In genomic region chr20:44354979-44355502, GRCh38 we compare ENCODE assay signal across 1 cellular context.
TF ChIP-seq lines count a peak whose summit lies in the region.

No MANE protein-coding gene starts in this region.

TF ChIP-seq in HepG2, 621 proteins besides CTCF, POLR2A, EP300 and RAD21 (continued from another document and continues in another):
- TF ChIP-seq SIX4 (CRISPR knock-in tag; IDR thresholded peaks at IDR 0.05) (no peak), CSRNP1 (CRISPR knock-in tag; IDR thresholded peaks at IDR 0.05) (no peak), ZNF670 (CRISPR knock-in tag; IDR thresholded peaks at IDR 0.05; ENCODE audit: borderline replicate concordance) (no peak), ZNF12 (CRISPR knock-in tag; IDR thresholded peaks at IDR 0.05) (no peak), THYN1 (CRISPR knock-in tag; IDR thresholded peaks at IDR 0.05; ENCODE audit: borderline replicate concordance, low read depth) (no peak), ZNF501 (CRISPR knock-in tag; IDR thresholded peaks at IDR 0.05) (no peak), ZNF543 (CRISPR knock-in tag; IDR thresholded peaks at IDR 0.05) (no peak), TCF7 (IDR thresholded peaks at IDR 0.05; ENCODE audit: low read depth) (no peak), ZNF138 (CRISPR knock-in tag; IDR thresholded peaks at IDR 0.05; ENCODE audit: low read depth) (no peak), ZNF619 (CRISPR knock-in tag; IDR thresholded peaks at IDR 0.05) (no peak), PCBP2 (optimal IDR thresholded peaks at IDR 0.05; ENCODE audit: low read depth, low read length, poor library complexity, severe bottlenecking) (no peak), KAT7 (CRISPR knock-in tag; IDR thresholded peaks at IDR 0.05; ENCODE audit: borderline replicate concordance) (no peak), WIZ (CRISPR knock-in tag; IDR thresholded peaks at IDR 0.05) (no peak), ZNF713 (CRISPR knock-in tag; IDR thresholded peaks at IDR 0.05) (no peak), MEIS1 (CRISPR knock-in tag; IDR thresholded peaks at IDR 0.05; ENCODE audit: borderline replicate concordance) (no peak), NR3C1 (CRISPR knock-in tag; IDR thresholded peaks at IDR 0.05) (no peak), MTERF4 (CRISPR knock-in tag; IDR thresholded peaks at IDR 0.05) (no peak), SAFB2 (CRISPR knock-in tag; IDR thresholded peaks at IDR 0.05; ENCODE audit: borderline replicate concordance, low read depth) (no peak), PAXIP1 (CRISPR knock-in tag; conservative IDR thresholded peaks at IDR 0.05) (no peak), HNRNPLL (IDR thresholded peaks at IDR 0.05; ENCODE audit: low read depth, low read length, poor library complexity, severe bottlenecking) (no peak), ELK4 (CRISPR knock-in tag; IDR thresholded peaks at IDR 0.05; ENCODE audit: borderline replicate concordance) (no peak), KAT8 (CRISPR knock-in tag; IDR thresholded peaks at IDR 0.05) (no peak), NR2F2 (IDR thresholded peaks at IDR 0.05; ENCODE audit: borderline replicate concordance, low read depth) (no peak), FOXC1 (CRISPR knock-in tag; IDR thresholded peaks at IDR 0.05; ENCODE audit: borderline replicate concordance) (0 out of 2 replicates have a peak, but pooled peaks have one; percentile 2), MTA3 (CRISPR knock-in tag; IDR thresholded peaks at IDR 0.05) (no peak), PCBP1 (IDR thresholded peaks at IDR 0.05; ENCODE audit: borderline replicate concordance, low read depth, low read length) (no peak), ZNF660 (CRISPR knock-in tag; IDR thresholded peaks at IDR 0.05; ENCODE audit: borderline replicate concordance, low read depth) (no peak), ZNF761 (CRISPR knock-in tag; conservative IDR thresholded peaks at IDR 0.05) (no peak), ZNF317 (CRISPR knock-in tag; IDR thresholded peaks at IDR 0.05) (no peak), JARID2 (CRISPR knock-in tag; IDR thresholded peaks at IDR 0.05; ENCODE audit: insufficient replicate concordance) (no peak), KDM1A (CRISPR knock-in tag; IDR thresholded peaks at IDR 0.05) (peak; percentile 73; the same call in 1 of the 2 replicates), RARG (CRISPR knock-in tag; IDR thresholded peaks at IDR 0.05; ENCODE audit: low read depth) (no peak), ETV5 (CRISPR knock-in tag; IDR thresholded peaks at IDR 0.05; ENCODE audit: borderline replicate concordance) (no peak; the same call in 1 of the 2 replicates), FIP1L1 (IDR thresholded peaks at IDR 0.05; ENCODE audit: borderline replicate concordance, insufficient read depth, low read depth, low read length) (no peak), SP1 (IDR thresholded peaks at IDR 0.05) (no peak), SP1 (CRISPR knock-in tag; IDR thresholded peaks at IDR 0.05) (no peak), HOXA7 (CRISPR knock-in tag; IDR thresholded peaks at IDR 0.05) (no peak), KMT2B (CRISPR knock-in tag; IDR thresholded peaks at IDR 0.05) (no peak), ESRRA (CRISPR knock-in tag; IDR thresholded peaks at IDR 0.05; ENCODE audit: low read depth) (no peak)
- TF ChIP-seq, protein P1, sequence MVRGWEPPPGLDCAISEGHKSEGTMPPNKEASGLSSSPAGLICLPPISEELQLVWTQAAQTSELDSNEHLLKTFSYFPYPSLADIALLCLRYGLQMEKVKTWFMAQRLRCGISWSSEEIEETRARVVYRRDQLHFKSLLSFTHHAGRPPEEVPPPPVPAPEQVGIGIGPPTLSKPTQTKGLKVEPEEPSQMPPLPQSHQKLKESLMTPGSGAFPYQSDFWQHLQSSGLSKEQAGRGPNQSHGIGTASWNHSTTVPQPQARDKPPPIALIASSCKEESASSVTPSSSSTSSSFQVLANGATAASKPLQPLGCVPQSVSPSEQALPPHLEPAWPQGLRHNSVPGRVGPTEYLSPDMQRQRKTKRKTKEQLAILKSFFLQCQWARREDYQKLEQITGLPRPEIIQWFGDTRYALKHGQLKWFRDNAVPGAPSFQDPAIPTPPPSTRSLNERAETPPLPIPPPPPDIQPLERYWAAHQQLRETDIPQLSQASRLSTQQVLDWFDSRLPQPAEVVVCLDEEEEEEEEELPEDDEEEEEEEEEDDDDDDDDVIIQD (CRISPR knock-in tag; IDR thresholded peaks at IDR 0.05; ENCODE audit: low read depth) = no peak
- TF ChIP-seq, protein P2, sequence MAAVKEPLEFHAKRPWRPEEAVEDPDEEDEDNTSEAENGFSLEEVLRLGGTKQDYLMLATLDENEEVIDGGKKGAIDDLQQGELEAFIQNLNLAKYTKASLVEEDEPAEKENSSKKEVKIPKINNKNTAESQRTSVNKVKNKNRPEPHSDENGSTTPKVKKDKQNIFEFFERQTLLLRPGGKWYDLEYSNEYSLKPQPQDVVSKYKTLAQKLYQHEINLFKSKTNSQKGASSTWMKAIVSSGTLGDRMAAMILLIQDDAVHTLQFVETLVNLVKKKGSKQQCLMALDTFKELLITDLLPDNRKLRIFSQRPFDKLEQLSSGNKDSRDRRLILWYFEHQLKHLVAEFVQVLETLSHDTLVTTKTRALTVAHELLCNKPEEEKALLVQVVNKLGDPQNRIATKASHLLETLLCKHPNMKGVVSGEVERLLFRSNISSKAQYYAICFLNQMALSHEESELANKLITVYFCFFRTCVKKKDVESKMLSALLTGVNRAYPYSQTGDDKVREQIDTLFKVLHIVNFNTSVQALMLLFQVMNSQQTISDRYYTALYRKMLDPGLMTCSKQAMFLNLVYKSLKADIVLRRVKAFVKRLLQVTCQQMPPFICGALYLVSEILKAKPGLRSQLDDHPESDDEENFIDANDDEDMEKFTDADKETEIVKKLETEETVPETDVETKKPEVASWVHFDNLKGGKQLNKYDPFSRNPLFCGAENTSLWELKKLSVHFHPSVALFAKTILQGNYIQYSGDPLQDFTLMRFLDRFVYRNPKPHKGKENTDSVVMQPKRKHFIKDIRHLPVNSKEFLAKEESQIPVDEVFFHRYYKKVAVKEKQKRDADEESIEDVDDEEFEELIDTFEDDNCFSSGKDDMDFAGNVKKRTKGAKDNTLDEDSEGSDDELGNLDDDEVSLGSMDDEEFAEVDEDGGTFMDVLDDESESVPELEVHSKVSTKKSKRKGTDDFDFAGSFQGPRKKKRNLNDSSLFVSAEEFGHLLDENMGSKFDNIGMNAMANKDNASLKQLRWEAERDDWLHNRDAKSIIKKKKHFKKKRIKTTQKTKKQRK (IDR thresholded peaks at IDR 0.05; ENCODE audit: low read length) = no peak
- TF ChIP-seq, protein P3, sequence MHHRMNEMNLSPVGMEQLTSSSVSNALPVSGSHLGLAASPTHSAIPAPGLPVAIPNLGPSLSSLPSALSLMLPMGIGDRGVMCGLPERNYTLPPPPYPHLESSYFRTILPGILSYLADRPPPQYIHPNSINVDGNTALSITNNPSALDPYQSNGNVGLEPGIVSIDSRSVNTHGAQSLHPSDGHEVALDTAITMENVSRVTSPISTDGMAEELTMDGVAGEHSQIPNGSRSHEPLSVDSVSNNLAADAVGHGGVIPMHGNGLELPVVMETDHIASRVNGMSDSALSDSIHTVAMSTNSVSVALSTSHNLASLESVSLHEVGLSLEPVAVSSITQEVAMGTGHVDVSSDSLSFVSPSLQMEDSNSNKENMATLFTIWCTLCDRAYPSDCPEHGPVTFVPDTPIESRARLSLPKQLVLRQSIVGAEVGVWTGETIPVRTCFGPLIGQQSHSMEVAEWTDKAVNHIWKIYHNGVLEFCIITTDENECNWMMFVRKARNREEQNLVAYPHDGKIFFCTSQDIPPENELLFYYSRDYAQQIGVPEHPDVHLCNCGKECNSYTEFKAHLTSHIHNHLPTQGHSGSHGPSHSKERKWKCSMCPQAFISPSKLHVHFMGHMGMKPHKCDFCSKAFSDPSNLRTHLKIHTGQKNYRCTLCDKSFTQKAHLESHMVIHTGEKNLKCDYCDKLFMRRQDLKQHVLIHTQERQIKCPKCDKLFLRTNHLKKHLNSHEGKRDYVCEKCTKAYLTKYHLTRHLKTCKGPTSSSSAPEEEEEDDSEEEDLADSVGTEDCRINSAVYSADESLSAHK (CRISPR knock-in tag; IDR thresholded peaks at IDR 0.05; ENCODE audit: borderline replicate concordance) = no peak
- TF ChIP-seq, protein P4, sequence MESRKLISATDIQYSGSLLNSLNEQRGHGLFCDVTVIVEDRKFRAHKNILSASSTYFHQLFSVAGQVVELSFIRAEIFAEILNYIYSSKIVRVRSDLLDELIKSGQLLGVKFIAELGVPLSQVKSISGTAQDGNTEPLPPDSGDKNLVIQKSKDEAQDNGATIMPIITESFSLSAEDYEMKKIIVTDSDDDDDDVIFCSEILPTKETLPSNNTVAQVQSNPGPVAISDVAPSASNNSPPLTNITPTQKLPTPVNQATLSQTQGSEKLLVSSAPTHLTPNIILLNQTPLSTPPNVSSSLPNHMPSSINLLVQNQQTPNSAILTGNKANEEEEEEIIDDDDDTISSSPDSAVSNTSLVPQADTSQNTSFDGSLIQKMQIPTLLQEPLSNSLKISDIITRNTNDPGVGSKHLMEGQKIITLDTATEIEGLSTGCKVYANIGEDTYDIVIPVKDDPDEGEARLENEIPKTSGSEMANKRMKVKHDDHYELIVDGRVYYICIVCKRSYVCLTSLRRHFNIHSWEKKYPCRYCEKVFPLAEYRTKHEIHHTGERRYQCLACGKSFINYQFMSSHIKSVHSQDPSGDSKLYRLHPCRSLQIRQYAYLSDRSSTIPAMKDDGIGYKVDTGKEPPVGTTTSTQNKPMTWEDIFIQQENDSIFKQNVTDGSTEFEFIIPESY (CRISPR knock-in tag; IDR thresholded peaks at IDR 0.05) = no peak
